In genomic region chr5:132866342-132867045, GRCh38 we compare ENCODE assay signal across 8 cellular contexts. TPM values are rescaled to one million over a fixed set of nuclear protein-coding genes. Genes with fewer than 3 reads are reported as not detected.
DNase-seq lines count a peak whose midpoint lies in the region; ATAC-seq and TF ChIP-seq lines count a peak whose summit lies in the region.

TSS of gene GDF9 (minus strand) at chr5:132866469. CDS start at chr5:132864533, 1,936 bp downstream.
TSS of gene UQCRQ (plus strand) at chr5:132866642. CDS start at chr5:132866882, 240 bp downstream.

- H3K4me3 ChIP-seq in esophagus muscularis mucosa (peak within 1 kb of the TSS; percentile 70 to 91 (median 82)), muscle layer of duodenum (ENCODE audit: low read depth in 1 of 2, low read length in 2 of 2) (peak within 1 kb of the TSS; percentile 89 to 96)

- H3K27ac ChIP-seq in esophagus muscularis mucosa (replicated peaks in 1 of 4) (peak within 1 kb of the TSS; percentile 90 to 96 (median 92)), muscle layer of duodenum (ENCODE audit: low read length) (peak within 1 kb of the TSS; percentile 94)

- H3K4me3 Mint-ChIP-seq in activated T-cell treated with anti-CD3 and anti-CD28 coated beads, Interleukin-2, amount 50 U/mL, for 72 hours: peak within 1 kb of the TSS; percentile 89 to 92

- H3K27ac Mint-ChIP-seq in activated T-cell treated with anti-CD3 and anti-CD28 coated beads, Interleukin-2, amount 50 U/mL, for 72 hours: peak within 1 kb of the TSS; percentile 94

- no peaks in the 10 kb centered on the region for H3K27me3 Mint-ChIP-seq in activated T-cell treated with anti-CD3 and anti-CD28 coated beads, Interleukin-2, amount 50 U/mL, for 72 hours (ENCODE audit: low read depth)

- peak; percentile 18 to 38 (median 23) for TF ChIP-seq CTCF in esophagus muscularis mucosa (IDR thresholded peaks at IDR 0.05)

- peak; percentile 98 for ATAC-seq in GM21723 (IDR thresholded peaks at IDR 0.05; ENCODE audit: unreplicated experiment)
- ATAC-seq in activated T-cell treated with anti-CD3 and anti-CD28 coated beads, Interleukin-2, amount 50 U/mL, for 72 hours (replicated peaks in 1 of 2): peak; percentile 98

- H3K27me3 ChIP-seq in esophagus muscularis mucosa (no peaks in the 10 kb centered on the region), muscle layer of duodenum (ENCODE audit: low read depth, low read length) (no peaks in the 10 kb centered on the region)

- H3K9me3 ChIP-seq in esophagus muscularis mucosa (no peaks in the 10 kb centered on the region), muscle layer of duodenum (ENCODE audit: control insufficient read depth in 1 of 2, low read length in 2 of 2) (no peaks in the 10 kb centered on the region)

- no peaks in the 10 kb centered on the region for H3K9me3 Mint-ChIP-seq in activated T-cell treated with anti-CD3 and anti-CD28 coated beads, Interleukin-2, amount 50 U/mL, for 72 hours

- DNase-seq in DMS79 treated with DMSO at 0.1 percent for 48 hours (lab: John Stamatoyannopoulos, UW) (peak; percentile 88), KG1 (lab: John Stamatoyannopoulos, UW) (peak; percentile 32), esophagus muscularis mucosa (ENCODE audit: extremely low spot score) (peak; percentile 98)
- DNase-seq in activated T-cell treated with anti-CD3 and anti-CD28 coated beads, Interleukin-2, amount 50 U/mL, for 72 hours: peak; percentile 94 to 96
- DNase-seq in stimulated activated CD8-positive, alpha-beta memory T cell treated with anti-CD3 and anti-CD28 coated beads, Interleukin-7, amount 100 ng/mL, for 4 hours (ENCODE audit: low read depth in 2 of 2): peak; percentile 85 to 90

- intact Hi-C loops in esophagus muscularis mucosa (cut with DNase I): loop anchor here (5.0 kb wide), 1 partner anchor 34 kb away; the partner anchor contains the start of gene SHROOM1

- TF ChIP-seq EP300 in esophagus muscularis mucosa (IDR thresholded peaks at IDR 0.05): no peak

- H3K36me3 ChIP-seq in esophagus muscularis mucosa (peaks cover 15 to 40% (median 34%) of the 10 kb centered on the region in 4 donors), muscle layer of duodenum (ENCODE audit: control insufficient read depth in 1 of 2, insufficient read depth in 2 of 2, low read length in 2 of 2) (peaks cover 15 to 28% of the 10 kb centered on the region in 2 donors)

- peaks cover 22% of the 10 kb centered on the region for H3K4me1 Mint-ChIP-seq in activated T-cell treated with anti-CD3 and anti-CD28 coated beads, Interleukin-2, amount 50 U/mL, for 72 hours (ENCODE audit: low read depth)

- H3K36me3 Mint-ChIP-seq in activated T-cell treated with anti-CD3 and anti-CD28 coated beads, Interleukin-2, amount 50 U/mL, for 72 hours (ENCODE audit: insufficient read depth in 2 of 2): peaks cover 5 to 7% of the 10 kb centered on the region in 2 donors

- WGBS in esophagus muscularis mucosa: 0% methylated on average over 35 of the region's 55 CpGs

- peaks cover 13 to 31% (median 21%) of the 10 kb centered on the region in 4 donors for H3K4me1 ChIP-seq in esophagus muscularis mucosa
- peaks cover 5 to 12% of the 10 kb centered on the region in 2 donors for H3K4me1 ChIP-seq in muscle layer of duodenum (ENCODE audit: control insufficient read depth in 1 of 2, insufficient read depth in 2 of 2, low read length in 2 of 2)

- TF ChIP-seq POLR2A in esophagus muscularis mucosa (IDR thresholded peaks at IDR 0.05; ENCODE audit: low read depth): peak; percentile 86

TF ChIP-seq in PFSK-1, 5 proteins besides CTCF, POLR2A, EP300 and RAD21:
- TF ChIP-seq SIN3A (IDR thresholded peaks at IDR 0.05; ENCODE audit: borderline replicate concordance, insufficient read depth, low read length) (0 out of 2 replicates have a peak, but pooled peaks have one; percentile 13), POLR2AphosphoS5 (IDR thresholded peaks at IDR 0.05; ENCODE audit: low read depth, low read length) (peak; percentile 98), REST (IDR thresholded peaks at IDR 0.05; ENCODE audit: insufficient read depth in 1 of 2, low read depth in 2 of 2, low read length in 2 of 2) (no peak), TAF1 (IDR thresholded peaks at IDR 0.05; ENCODE audit: borderline replicate concordance, insufficient read depth, low read length) (peak; percentile 95), FOXP2 (optimal IDR thresholded peaks at IDR 0.05; ENCODE audit: borderline replicate concordance, extremely low read depth, extremely low read length, insufficient read depth) (no peak)

RNA-seq across cellular contexts. Expression of gene GDF9, which starts in this region (rescaled TPM):
- polyA plus RNA-seq in PFSK-1 (2012; ENCODE audit: insufficient read length, low read depth): 0.29 TPM
- total RNA-seq in activated T-cell treated with anti-CD3 and anti-CD28 coated beads, Interleukin-2, amount 50 U/mL, for 72 hours: 1 to 10 TPM; 1.9 to 2.8 TPM
- 1 to 10 TPM in 1 of 4 donors, under 1 TPM in 2, not detected in 1; under 0.01 to 1.4 (median 0.23) TPM for total RNA-seq in esophagus muscularis mucosa

RNA-seq across cellular contexts. Expression of gene UQCRQ, which starts in this region (rescaled TPM):
- polyA plus RNA-seq in PFSK-1 (2012; ENCODE audit: insufficient read length, low read depth): 319 TPM
- 100 to 1,000 TPM; 189 TPM for total RNA-seq in activated T-cell treated with anti-CD3 and anti-CD28 coated beads, Interleukin-2, amount 50 U/mL, for 72 hours
- 100 to 1,000 TPM; 113 to 184 (median 126) TPM for total RNA-seq in esophagus muscularis mucosa

Comparison
In these comparisons a context has a peak if more than half of its experiments do, and no peak if none do; other contexts are left out.
1. Peak in every context shown above with its lines: DNase-seq, ATAC-seq, H3K4me3 ChIP-seq and H3K27ac ChIP-seq.
2. DNase-seq: peak in every context shown above with its lines; median percentile 98 in esophagus muscularis mucosa; 95 in activated T-cell treated with anti-CD3 and anti-CD28 coated beads, Interleukin-2, amount 50 U/mL, for 72 hours; 88 in DMS79 treated with DMSO at 0.1 percent for 48 hours; 88 in stimulated activated CD8-positive, alpha-beta memory T cell treated with anti-CD3 and anti-CD28 coated beads, Interleukin-7, amount 100 ng/mL, for 4 hours; 32 in KG1.